ENCODE assay signal across 8 cellular contexts in genomic region chr3:172138792-172139507, GRCh38.
A peak's percentile ranks its signal among the peaks of the same experiment; 100 is the strongest.
DNase-seq lines count a peak whose midpoint lies in the region; ATAC-seq, FAIRE-seq and TF ChIP-seq lines count a peak whose summit lies in the region.

No MANE protein-coding gene starts in this region.

- POLR2A ChIA-PET in activated CD8-positive, alpha-beta T cell treated with anti-CD3 and anti-CD28 coated beads for 36 hours (lab: Charles Lee) = interaction anchor here (0.6 to 2.8 kb wide), 5 partner anchors 11 to 364 kb away, joined by 3 to 10 read pairs (median 4); no protein-coding TSS in a partner anchor

- ATAC-seq in activated CD8-positive, alpha-beta T cell treated with anti-CD3 and anti-CD28 coated beads for 36 hours = peak; percentile 62

- H3K9me3 ChIP-seq in cardiac muscle cell (ENCODE audit: low read depth) = no peaks in the 10 kb centered on the region

- H3K27ac ChIP-seq in cardiac muscle cell (peak overlapping the region; percentile 8), rectal smooth muscle tissue (ENCODE audit: low read depth, low read length) (peak overlapping the region; percentile 56)

- H3K4me1 ChIP-seq in cardiac muscle cell (ENCODE audit: low read depth) (peaks cover 50% of the 10 kb centered on the region), rectal smooth muscle tissue (ENCODE audit: control insufficient read depth, insufficient read depth, low read length) (peaks cover 36% of the 10 kb centered on the region)

- no peaks in the 10 kb centered on the region for H3K27me3 ChIP-seq in cardiac muscle cell
- no peaks in the 10 kb centered on the region for H3K27me3 ChIP-seq in rectal smooth muscle tissue (ENCODE audit: control insufficient read depth, insufficient read depth, low read length)

- no peak overlapping the region for H3K4me3 ChIP-seq in cardiac muscle cell
- peak overlapping the region; percentile 10 for H3K4me3 ChIP-seq in rectal smooth muscle tissue (ENCODE audit: low read length)

- H3K4me1 Mint-ChIP-seq in activated CD8-positive, alpha-beta T cell treated with anti-CD3 and anti-CD28 coated beads for 36 hours (ENCODE audit: low read depth) = peaks cover 52% of the 10 kb centered on the region

- no peak for TF ChIP-seq CTCF in activated CD8-positive, alpha-beta T cell treated with anti-CD3 and anti-CD28 coated beads for 36 hours (IDR thresholded peaks at IDR 0.05)
- TF ChIP-seq CTCF in cardiac muscle cell (IDR thresholded peaks at IDR 0.05; ENCODE audit: low read depth, low read length) (no peak), D721Med (IDR thresholded peaks at IDR 0.05; ENCODE audit: insufficient read depth, missing control alignments) (no peak)

- CTCF ChIA-PET in activated CD8-positive, alpha-beta T cell treated with anti-CD3 and anti-CD28 coated beads for 36 hours (lab: Charles Lee) = interaction anchor here (0.9 to 1.4 kb wide), 5 partner anchors 8 to 367 kb away, joined by 3 to 5 read pairs (median 4); no protein-coding TSS in a partner anchor

- peak in 10 of 14 donors; percentile 12 to 86 (median 58) for DNase-seq in C1 segment of cervical spinal cord (lab: John Stamatoyannopoulos, UW)
- DNase-seq in GM19239 (ENCODE audit: insufficient read length, low spot score) = no peak
- peak; percentile 79 for DNase-seq in HT-29 (ENCODE audit: low spot score)
- DNase-seq in activated CD8-positive, alpha-beta T cell treated with anti-CD3 and anti-CD28 coated beads for 36 hours = peak; percentile 63
- DNase-seq in cardiac muscle cell (ENCODE audit: low read depth in 1 of 2, low spot score in 1 of 2) = peak; percentile 18 to 47
- DNase-seq in T-helper 9 cell = no peak
- DNase-seq in D721Med (ENCODE audit: insufficient read length, low spot score) = no peak

- H3K9ac ChIP-seq in rectal smooth muscle tissue (ENCODE audit: low read length) = no peak overlapping the region

- intact Hi-C loops in activated CD8-positive, alpha-beta T cell treated with anti-CD3 and anti-CD28 coated beads for 36 hours (cut with micrococcal nuclease) = no loop called here

- FAIRE-seq in GM19239 (lab: Jason Lieb, UNC) = peak; percentile 88
- no peak for FAIRE-seq in D721Med (lab: Jason Lieb, UNC)

- no peaks in the 10 kb centered on the region for H3K9me3 Mint-ChIP-seq in activated CD8-positive, alpha-beta T cell treated with anti-CD3 and anti-CD28 coated beads for 36 hours

- H3K36me3 Mint-ChIP-seq in activated CD8-positive, alpha-beta T cell treated with anti-CD3 and anti-CD28 coated beads for 36 hours (ENCODE audit: low read depth) = peaks cover 10% of the 10 kb centered on the region

- peak overlapping the region; percentile 63 for H3K27ac Mint-ChIP-seq in activated CD8-positive, alpha-beta T cell treated with anti-CD3 and anti-CD28 coated beads for 36 hours

- no peaks in the 10 kb centered on the region for H3K36me3 ChIP-seq in cardiac muscle cell
- no peaks in the 10 kb centered on the region for H3K36me3 ChIP-seq in rectal smooth muscle tissue (ENCODE audit: control insufficient read depth, insufficient read depth, low read length)

- H3K4me3 Mint-ChIP-seq in activated CD8-positive, alpha-beta T cell treated with anti-CD3 and anti-CD28 coated beads for 36 hours = no peak overlapping the region

- no peaks in the 10 kb centered on the region for H3K27me3 Mint-ChIP-seq in activated CD8-positive, alpha-beta T cell treated with anti-CD3 and anti-CD28 coated beads for 36 hours

Comparison
In these comparisons a context has a peak if more than half of its experiments do, and no peak if none do; other contexts are left out.
1. DNase-seq: peak in C1 segment of cervical spinal cord (10 of 14), HT-29 (single experiment), activated CD8-positive, alpha-beta T cell treated with anti-CD3 and anti-CD28 coated beads for 36 hours (single experiment) and cardiac muscle cell (2 of 2); none in GM19239 (single experiment), T-helper 9 cell (single experiment) and D721Med (single experiment).